Comparison of ENCODE assay signal across 1 cellular context in genomic region chr12:118398878-118399277, GRCh38.
TF ChIP-seq lines count a peak whose summit lies in the region.

No MANE protein-coding gene starts in this region.

TF ChIP-seq in H1, 55 proteins besides CTCF, POLR2A, EP300 and RAD21:
- TF ChIP-seq RBBP5 (IDR thresholded peaks at IDR 0.05; ENCODE audit: borderline replicate concordance, low read depth, low read length) (no peak), SUZ12 (IDR thresholded peaks at IDR 0.05; ENCODE audit: low read length) (no peak), YY1 (IDR thresholded peaks at IDR 0.05; ENCODE audit: low read depth, low read length) (no peak), BACH1 (IDR thresholded peaks at IDR 0.05; ENCODE audit: low read length) (no peak), BCL11A (IDR thresholded peaks at IDR 0.05; ENCODE audit: low read depth in 2 of 2, low read length in 2 of 2) (no peak), SIN3A (conservative IDR thresholded peaks at IDR 0.05 in 1 of 2, IDR thresholded peaks at IDR 0.05 in 1 of 2; ENCODE audit: low read depth in 1 of 2, low read length in 2 of 2) (no peak), SP2 (IDR thresholded peaks at IDR 0.05; ENCODE audit: low read length) (no peak), TEAD4 (IDR thresholded peaks at IDR 0.05; ENCODE audit: low read depth, low read length) (no peak), JUN (IDR thresholded peaks at IDR 0.05; ENCODE audit: low read depth, low read length) (no peak), CHD2 (IDR thresholded peaks at IDR 0.05; ENCODE audit: low read length) (no peak), RNF2 (IDR thresholded peaks at IDR 0.05; ENCODE audit: borderline replicate concordance, low read depth, low read length, missing control alignments, poor library complexity, severe bottlenecking) (no peak), TBP (IDR thresholded peaks at IDR 0.05; ENCODE audit: low read depth, low read length) (no peak)
- TF ChIP-seq, protein P1, sequence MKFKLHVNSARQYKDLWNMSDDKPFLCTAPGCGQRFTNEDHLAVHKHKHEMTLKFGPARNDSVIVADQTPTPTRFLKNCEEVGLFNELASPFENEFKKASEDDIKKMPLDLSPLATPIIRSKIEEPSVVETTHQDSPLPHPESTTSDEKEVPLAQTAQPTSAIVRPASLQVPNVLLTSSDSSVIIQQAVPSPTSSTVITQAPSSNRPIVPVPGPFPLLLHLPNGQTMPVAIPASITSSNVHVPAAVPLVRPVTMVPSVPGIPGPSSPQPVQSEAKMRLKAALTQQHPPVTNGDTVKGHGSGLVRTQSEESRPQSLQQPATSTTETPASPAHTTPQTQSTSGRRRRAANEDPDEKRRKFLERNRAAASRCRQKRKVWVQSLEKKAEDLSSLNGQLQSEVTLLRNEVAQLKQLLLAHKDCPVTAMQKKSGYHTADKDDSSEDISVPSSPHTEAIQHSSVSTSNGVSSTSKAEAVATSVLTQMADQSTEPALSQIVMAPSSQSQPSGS (IDR thresholded peaks at IDR 0.05; ENCODE audit: low read length): no peak
- TF ChIP-seq, protein P2, sequence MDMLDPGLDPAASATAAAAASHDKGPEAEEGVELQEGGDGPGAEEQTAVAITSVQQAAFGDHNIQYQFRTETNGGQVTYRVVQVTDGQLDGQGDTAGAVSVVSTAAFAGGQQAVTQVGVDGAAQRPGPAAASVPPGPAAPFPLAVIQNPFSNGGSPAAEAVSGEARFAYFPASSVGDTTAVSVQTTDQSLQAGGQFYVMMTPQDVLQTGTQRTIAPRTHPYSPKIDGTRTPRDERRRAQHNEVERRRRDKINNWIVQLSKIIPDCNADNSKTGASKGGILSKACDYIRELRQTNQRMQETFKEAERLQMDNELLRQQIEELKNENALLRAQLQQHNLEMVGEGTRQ (IDR thresholded peaks at IDR 0.05; ENCODE audit: low read length): no peak
